8 cellular contexts compared by ENCODE assay signal in genomic region chr3:156553705-156554356, GRCh38.
DNase-seq lines count a peak whose midpoint lies in the region; ATAC-seq and TF ChIP-seq lines count a peak whose summit lies in the region.

No MANE protein-coding gene starts in this region.

- no peak for TF ChIP-seq CTCF in choroid plexus epithelial cell (conservative IDR thresholded peaks at IDR 0.05; ENCODE audit: low read depth, low read length)

- DNase-seq in NCI-H524 (lab: John Stamatoyannopoulos, UW), result peak; percentile 6 to 18
- DNase-seq in NCI-H524 treated with DMSO at 0.1 percent for 48 hours (lab: John Stamatoyannopoulos, UW), result no peak
- peak; percentile 15 for DNase-seq in NOMO-1 treated with DMSO at 0.1 percent for 48 hours (lab: John Stamatoyannopoulos, UW; ENCODE audit: unreplicated experiment)
- DNase-seq in choroid plexus epithelial cell (ENCODE audit: low read depth), result peak; percentile 74
- no peak for DNase-seq in Ammon's horn (ENCODE audit: low spot score)
- no peak for DNase-seq in OCI-M2 (lab: John Stamatoyannopoulos, UW; ENCODE audit: unreplicated experiment)

- peak overlapping the region; percentile 79 for H3K4me3 ChIP-seq in choroid plexus epithelial cell (ENCODE audit: low read depth, low read length)
- peak overlapping the region; percentile 69 to 87 for H3K4me3 ChIP-seq in muscle layer of colon (ENCODE audit: low read depth in 1 of 2, low read length in 2 of 2)

- H3K27ac ChIP-seq in muscle layer of colon (ENCODE audit: low read depth, low read length), result peak overlapping the region; percentile 93

- no peak for ATAC-seq in GM21526 (IDR thresholded peaks at IDR 0.05; ENCODE audit: low FRiP score, unreplicated experiment)

- no peaks in the 10 kb centered on the region for H3K27me3 ChIP-seq in muscle layer of colon (ENCODE audit: control insufficient read depth in 1 of 2, insufficient read depth in 2 of 2, low read length in 2 of 2)

- H3K9me3 ChIP-seq in muscle layer of colon (ENCODE audit: low read length), result no peaks in the 10 kb centered on the region

- H3K9ac ChIP-seq in muscle layer of colon (ENCODE audit: low read length), result peak overlapping the region; percentile 86

- peaks cover 25% of the 10 kb centered on the region for H3K4me1 ChIP-seq in muscle layer of colon (ENCODE audit: insufficient read depth, low read length)

- peaks cover 10% of the 10 kb centered on the region for H3K36me3 ChIP-seq in muscle layer of colon (ENCODE audit: insufficient read depth, low read length)

Comparison
In these comparisons a context has a peak if more than half of its experiments do, and no peak if none do; other contexts are left out.
1. DNase-seq: peak in NCI-H524 (2 of 2), NOMO-1 treated with DMSO at 0.1 percent for 48 hours (single experiment) and choroid plexus epithelial cell (single experiment); none in NCI-H524 treated with DMSO at 0.1 percent for 48 hours (single experiment), Ammon's horn (single experiment) and OCI-M2 (single experiment).